In the genomic region with DNA sequence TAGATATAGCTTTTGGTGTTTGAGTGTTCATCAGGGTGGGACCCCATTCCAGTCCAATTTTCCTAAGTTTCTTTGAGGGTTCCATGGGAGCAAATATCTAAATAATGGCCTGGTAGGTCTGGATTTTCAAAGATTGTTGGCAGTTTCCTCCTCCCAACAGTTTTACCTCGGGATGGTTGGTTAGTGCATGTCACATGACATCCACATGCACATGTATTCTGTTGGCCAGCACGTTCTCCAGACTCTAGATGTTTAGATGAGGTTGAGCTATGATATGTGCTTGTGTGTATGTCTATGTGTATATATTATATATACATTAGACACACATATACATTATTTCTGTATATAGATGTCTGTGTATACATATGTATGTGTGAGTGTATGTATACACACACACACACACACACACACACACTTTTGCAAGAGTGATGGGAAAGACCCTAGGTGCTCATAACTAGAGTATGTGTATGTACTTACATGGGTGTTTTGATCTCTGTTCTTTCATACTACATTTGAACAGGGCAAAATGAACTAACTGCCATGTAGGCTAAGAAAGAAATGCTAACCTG, we compare ENCODE assay signal across 1 cellular context.
TF ChIP-seq lines count a peak whose summit lies in the region.

No MANE protein-coding gene starts in this region.

TF ChIP-seq in K562, 482 proteins besides CTCF, POLR2A, EP300 and RAD21:
- TF ChIP-seq TFE3 (CRISPR knock-in tag; IDR thresholded peaks at IDR 0.05) (peak; percentile 60), ZNF699 (CRISPR knock-in tag; IDR thresholded peaks at IDR 0.05; ENCODE audit: insufficient replicate concordance) (no peak), LCOR (CRISPR knock-in tag; IDR thresholded peaks at IDR 0.05) (no peak)
- TF ChIP-seq, protein P1, sequence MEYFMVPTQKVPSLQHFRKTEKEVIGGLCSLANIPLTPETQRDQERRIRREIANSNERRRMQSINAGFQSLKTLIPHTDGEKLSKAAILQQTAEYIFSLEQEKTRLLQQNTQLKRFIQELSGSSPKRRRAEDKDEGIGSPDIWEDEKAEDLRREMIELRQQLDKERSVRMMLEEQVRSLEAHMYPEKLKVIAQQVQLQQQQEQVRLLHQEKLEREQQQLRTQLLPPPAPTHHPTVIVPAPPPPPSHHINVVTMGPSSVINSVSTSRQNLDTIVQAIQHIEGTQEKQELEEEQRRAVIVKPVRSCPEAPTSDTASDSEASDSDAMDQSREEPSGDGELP (CRISPR knock-in tag; IDR thresholded peaks at IDR 0.05; ENCODE audit: borderline replicate concordance): no peak
